In the genomic region with DNA sequence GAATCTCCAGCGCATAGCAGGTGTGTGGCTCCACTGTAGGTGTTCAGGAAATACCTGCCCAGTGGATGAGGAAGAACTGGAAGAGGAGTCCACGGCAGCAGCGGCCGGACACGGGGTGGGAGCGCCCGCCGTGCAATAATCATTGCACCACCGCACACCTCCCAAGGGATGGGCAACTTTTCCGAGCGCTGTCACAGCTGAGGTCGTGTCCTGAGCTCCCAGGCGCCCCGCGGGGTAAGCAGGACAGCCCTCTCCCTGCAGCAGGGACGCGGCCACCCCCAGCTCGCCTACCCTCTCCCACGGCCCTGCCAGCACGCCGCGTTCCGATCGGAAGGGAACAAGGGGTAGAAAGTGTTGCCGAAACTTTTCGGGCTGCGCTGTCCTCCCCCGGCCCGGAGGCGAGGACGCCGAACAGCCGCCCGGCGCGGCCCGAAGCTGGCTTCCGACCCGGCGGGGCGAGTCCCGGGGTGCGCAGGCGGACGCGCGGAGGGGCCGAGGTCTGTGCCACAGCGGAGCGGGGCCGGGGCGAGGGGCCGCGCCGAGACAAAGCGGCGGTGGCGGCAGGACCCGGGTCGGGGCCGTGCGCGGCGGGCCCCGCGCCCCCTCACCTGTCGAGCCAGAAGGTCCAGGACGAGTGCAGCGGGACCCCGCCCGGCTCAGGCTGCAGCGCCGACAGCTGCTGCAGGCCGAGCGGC, we compare ENCODE assay signal across 9 cellular contexts. TPM values are rescaled to one million over a fixed set of nuclear protein-coding genes. Genes with fewer than 3 reads are reported as not detected.
DNase-seq lines count a peak whose midpoint lies in the region; ATAC-seq, FAIRE-seq and TF ChIP-seq lines count a peak whose summit lies in the region.
"Had no signal": no experiment of that assay in that cellular context is flagged by ENCODE, and none has a peak within 500 bp of the region (broad histone marks: within the 10 kb centered on the region; RNA-seq: fewer than 3 reads in every experiment).

No MANE protein-coding gene starts in this region.

- SMC1A ChIA-PET in GM12878 (lab: Charles Lee; ENCODE audit: uncharacterized antibody, unreplicated experiment) = interaction anchor here (1.1 kb wide), 1 partner anchor 936 kb away, joined by 4 read pairs; no protein-coding TSS in a partner anchor

- peaks cover 12% of the 10 kb centered on the region for H3K4me1 Mint-ChIP-seq in HFFc6 (ENCODE audit: low read depth)

- peak; percentile 68 for ATAC-seq in GM12878
- no peak for ATAC-seq in HG03457 (IDR thresholded peaks at IDR 0.05; ENCODE audit: unreplicated experiment)

- no peak overlapping the region for H3K27ac ChIP-seq in GM12878 (ENCODE audit: control insufficient read depth, insufficient read depth)
- no peak overlapping the region for H3K27ac ChIP-seq in iPS-20b (ENCODE audit: low read length)
- H3K27ac ChIP-seq in smooth muscle cell (ENCODE audit: low read depth) = no peak overlapping the region

- no peaks in the 10 kb centered on the region for H3K9me3 Mint-ChIP-seq in HFFc6

- peaks cover 37% of the 10 kb centered on the region for H3K27me3 Mint-ChIP-seq in HFFc6 (ENCODE audit: insufficient read depth)

- WGBS in GM12878 (ENCODE audit: insufficient coverage, insufficient replicate concordance, low lambda C conversion rate, missing lambda C conversion rate) = 2% methylated on average over 49 of the region's 75 CpGs
- WGBS in smooth muscle cell (ENCODE audit: low lambda C conversion rate) = 1% methylated on average over 58 of the region's 75 CpGs

- peak overlapping the region; percentile 58 for H3K4me3 Mint-ChIP-seq in HFFc6

- TF ChIP-seq RAD21 in GM12878 (IDR thresholded peaks at IDR 0.05; ENCODE audit: insufficient read depth, low read depth, low read length) = no peak

- no peaks in the 10 kb centered on the region for H4K20me1 ChIP-seq in GM12878 (ENCODE audit: control insufficient read depth, insufficient read depth)
- no peaks in the 10 kb centered on the region for H4K20me1 ChIP-seq in smooth muscle cell (ENCODE audit: low read depth)

- H3K4me1 ChIP-seq in GM12878 (ENCODE audit: control insufficient read depth, insufficient read depth, low read length) = peaks cover 10% of the 10 kb centered on the region
- peaks cover 8% of the 10 kb centered on the region; the same call in 1 of the 2 replicates for H3K4me1 ChIP-seq in iPS-20b (ENCODE audit: insufficient read depth, low read length)
- H3K4me1 ChIP-seq in smooth muscle cell (ENCODE audit: low read depth) = peaks cover 5% of the 10 kb centered on the region

- H3K27ac Mint-ChIP-seq in HFFc6 = no peak overlapping the region

- H3K4me2 ChIP-seq in GM12878 (ENCODE audit: control insufficient read depth, insufficient read depth) = peak overlapping the region; percentile 94
- peak overlapping the region; percentile 90 for H3K4me2 ChIP-seq in smooth muscle cell

- in situ Hi-C loops in GM12878 (cut with MboI) = no loop called here

- H3K27me3 ChIP-seq in GM12878 (replicated peaks in 1 of 2; ENCODE audit: control insufficient read depth in 2 of 2, insufficient read depth in 2 of 2, low read length in 1 of 2) = peaks cover 9 to 12% of the 10 kb centered on the region in 2 experiments
- peaks cover 40% of the 10 kb centered on the region for H3K27me3 ChIP-seq in iPS-20b (ENCODE audit: insufficient read depth, low read length)
- peaks cover 51% of the 10 kb centered on the region for H3K27me3 ChIP-seq in smooth muscle cell (ENCODE audit: low read depth)

- CTCF ChIA-PET in GM12878 (lab: Yijun Ruan, JAX) = interaction anchor here (0.9 to 1.8 kb wide), 3 partner anchors 10 to 14 kb away, joined by 3 to 6 read pairs (median 3); no protein-coding TSS in a partner anchor

- H3F3A ChIP-seq in smooth muscle cell (ENCODE audit: low read depth) = no peaks in the 10 kb centered on the region

- intact Hi-C loops in GM12878 (cut with micrococcal nuclease; ENCODE audit: unreplicated experiment) = loop anchor here (5.0 kb wide), 1 partner anchor 1098 kb away; no protein-coding TSS in a partner anchor

- no peaks in the 10 kb centered on the region for H3K36me3 Mint-ChIP-seq in HFFc6 (ENCODE audit: low read depth)

- H2AFZ ChIP-seq in GM12878 (ENCODE audit: control insufficient read depth, low read depth, low read length) (peak overlapping the region; percentile 58), smooth muscle cell (ENCODE audit: low read depth) (peak overlapping the region; percentile 86)

- RAD21 ChIA-PET in GM12878 (lab: Charles Lee; ENCODE audit: unreplicated experiment) = no interaction called here

- POLR2A ChIA-PET in GM12878 (lab: Charles Lee) = no interaction called here

- TF ChIP-seq CTCF in GM10266 (IDR thresholded peaks at IDR 0.05; ENCODE audit: control insufficient read depth, insufficient read depth, low read depth, missing control alignments) (no peak), HFFc6 (IDR thresholded peaks at IDR 0.05) (no peak), GM12878 (IDR thresholded peaks at IDR 0.05 in 2 of 3, conservative IDR thresholded peaks at IDR 0.05 in 1 of 3; ENCODE audit: control insufficient read depth in 2 of 3, extremely low read depth in 1 of 3, insufficient read depth in 1 of 3, low read depth in 3 of 3, low read length in 3 of 3) (no peak), smooth muscle cell (IDR thresholded peaks at IDR 0.05; ENCODE audit: borderline replicate concordance, insufficient read depth, poor library complexity, severe bottlenecking) (no peak)

- no TSS peak for BruUV-seq in GM12878 (replicated peaks; lab: Mats Ljungman, UMichigan)

- no peak for FAIRE-seq in GM12878 (lab: Jason Lieb, UNC)
- FAIRE-seq: TTC549 had no signal

- H3K4me3 ChIP-seq in GM12878 (peak overlapping the region; percentile 60; the same call in 1 of the 2 replicates), iPS-20b (ENCODE audit: low read length) (peak overlapping the region; percentile 77), smooth muscle cell (peak overlapping the region; percentile 69)

- no peaks in the 10 kb centered on the region for H3K79me2 ChIP-seq in GM12878 (ENCODE audit: control insufficient read depth, insufficient read depth, low read length)
- H3K79me2 ChIP-seq in smooth muscle cell (ENCODE audit: low read depth) = no peaks in the 10 kb centered on the region

- H3K9me3 ChIP-seq in GM12878 (replicated peaks; ENCODE audit: control insufficient read depth, insufficient read depth, low read length) (no peaks in the 10 kb centered on the region; the same call in 2 of the 3 replicates), iPS-20b (ENCODE audit: insufficient read depth, low read depth, low read length) (no peaks in the 10 kb centered on the region), smooth muscle cell (replicated peaks; ENCODE audit: low read depth) (no peaks in the 10 kb centered on the region)

- TF ChIP-seq POLR2A in GM12878 (IDR thresholded peaks at IDR 0.05; ENCODE audit: low read depth, low read length) = no peak

- peak; percentile 55 for DNase-seq in GM10266 (ENCODE audit: extremely low spot score)
- no peak for DNase-seq in HFFc6
- peak; percentile 43 for DNase-seq in RPMI8226
- DNase-seq in GM12878 (ENCODE audit: low read depth, low spot score) = no peak
- no peak for DNase-seq in smooth muscle cell (lab: John Stamatoyannopoulos, UW; ENCODE audit: unreplicated experiment)
- no peak for DNase-seq in NCI-H2081 treated with DMSO at 0.1 percent for 48 hours (lab: John Stamatoyannopoulos, UW)

- H3K9ac ChIP-seq in GM12878 (ENCODE audit: control insufficient read depth, insufficient read depth, low read length) = peak overlapping the region; percentile 13; the same call in 1 of the 2 replicates
- H3K9ac ChIP-seq in iPS-20b (ENCODE audit: low read depth, low read length) = peak overlapping the region; percentile 60; the same call in 1 of the 2 replicates
- no peak overlapping the region for H3K9ac ChIP-seq in smooth muscle cell (ENCODE audit: low read depth)

- H3K36me3 ChIP-seq in GM12878 (ENCODE audit: control insufficient read depth in 2 of 2, insufficient read depth in 2 of 2, low read length in 1 of 2) (no peaks in the 10 kb centered on the region), iPS-20b (ENCODE audit: insufficient read depth, low read depth, low read length) (no peaks in the 10 kb centered on the region), smooth muscle cell (ENCODE audit: low read depth) (no peaks in the 10 kb centered on the region)

- no peak for TF ChIP-seq EP300 in GM12878 (IDR thresholded peaks at IDR 0.05; ENCODE audit: borderline replicate concordance in 1 of 2, control insufficient read depth in 1 of 2, low read depth in 2 of 2, low read length in 2 of 2)

RNA-seq across cellular contexts. Expression of a gene that starts 0.5 kb away (rescaled TPM):
- total RNA-seq in HFFc6 (2021; fragmentation: NEBNext Ultra II Directional; extraction: Animal tissue kit (Norgen Biotek cat#: 25700)) = 1 to 10 TPM in 2 of 6 experiments, under 1 TPM in 4; 0.65 to 1.1 (median 0.94) TPM
- not detected in 2 replicates for total RNA-seq in GM12878 (2013; cell fraction: nucleolus; rRNA removed)
- total RNA-seq in GM12878 (2014; rRNA removed) (under 0.01 and 0.06 TPM in 2 replicates), GM12878 (2014; rRNA removed; fragmentation: Illumina TruSeq; extraction: Trizol) (0.09 and 0.18 TPM in 2 replicates), GM12878 (2021) (0.24 and 0.38 TPM in 2 replicates), smooth muscle cell (2.2 and 3.5 TPM in 2 replicates)
- 0.31 TPM for polyA plus RNA-seq in GM12878 (2011; ENCODE audit: low read depth)
- polyA plus RNA-seq in GM12878 (2011; rRNA removed) (0.30 and 0.37 TPM in 2 replicates), GM12878 (2014; fragmentation: Illumina TruSeq; extraction: Trizol) (0.06 and 0.24 TPM in 2 replicates), GM12878 (2014; fragmentation: Nextera tagmentation; extraction: Ambion mirVana) (under 1 TPM; 0.05 to 0.18 TPM), GM12878 (2014; rRNA removed) (0.13 and 0.22 TPM in 2 replicates), GM12878 (2016; fragmentation: Nextera tagmentation; extraction: Ambion mirVana) (under 1 TPM in 1 of 2 experiments, not detected in 1; 0.16 TPM), smooth muscle cell (2.3 and 2.8 TPM in 2 replicates)
- 0.10 and 0.12 TPM in 2 replicates for polyA plus RNA-seq in GM12878 (2011; cell fraction: cytosol; rRNA removed)
- polyA plus RNA-seq in GM12878 (2011; cell fraction: nucleus; rRNA removed) = 0.03 and 0.06 TPM in 2 replicates
- polyA plus RNA-seq in GM12878 (2012) = 0.41 and 0.44 TPM in 2 replicates
- 0.15 and 0.21 TPM in 2 replicates for polyA minus RNA-seq in GM12878 (2011; rRNA and poly(A)+ RNA removed)
- polyA minus RNA-seq in GM12878 (2011; cell fraction: cytosol; rRNA and poly(A)+ RNA removed) = not detected in 2 replicates
- 0.10 TPM in 1 of 2 replicates, not detected in the other for polyA minus RNA-seq in GM12878 (2011; cell fraction: nucleus; rRNA and poly(A)+ RNA removed)

RNA-seq across cellular contexts. Expression of a gene that starts 28.9 kb away (rescaled TPM):
- not detected for total RNA-seq in HFFc6 (2021; fragmentation: NEBNext Ultra II Directional; extraction: Animal tissue kit (Norgen Biotek cat#: 25700))
- total RNA-seq in GM12878 (2013; cell fraction: nucleolus; rRNA removed) = not detected in 2 replicates
- total RNA-seq in GM12878 (2014; rRNA removed) (not detected in 2 replicates), GM12878 (2014; rRNA removed; fragmentation: Illumina TruSeq; extraction: Trizol) (not detected in 2 replicates), GM12878 (2021) (not detected in 2 replicates), smooth muscle cell (0.40 and 1.2 TPM in 2 replicates)
- polyA plus RNA-seq in GM12878 (2011; ENCODE audit: low read depth) = not detected
- polyA plus RNA-seq in GM12878 (2011; rRNA removed) (not detected in 2 replicates), GM12878 (2014; fragmentation: Illumina TruSeq; extraction: Trizol) (not detected in 2 replicates), GM12878 (2014; fragmentation: Nextera tagmentation; extraction: Ambion mirVana) (not detected), GM12878 (2014; rRNA removed) (not detected in 2 replicates), GM12878 (2016; fragmentation: Nextera tagmentation; extraction: Ambion mirVana) (not detected), smooth muscle cell (0.50 and 0.83 TPM in 2 replicates)
- polyA plus RNA-seq in GM12878 (2011; cell fraction: cytosol; rRNA removed) = not detected in 2 replicates
- polyA plus RNA-seq in GM12878 (2011; cell fraction: nucleus; rRNA removed) = not detected in 2 replicates
- not detected in 2 replicates for polyA plus RNA-seq in GM12878 (2012)
- polyA minus RNA-seq in GM12878 (2011; rRNA and poly(A)+ RNA removed) = not detected in 2 replicates
- polyA minus RNA-seq in GM12878 (2011; cell fraction: cytosol; rRNA and poly(A)+ RNA removed) = not detected in 2 replicates
- not detected in 2 replicates for polyA minus RNA-seq in GM12878 (2011; cell fraction: nucleus; rRNA and poly(A)+ RNA removed)

Comparison
In these comparisons a context has a peak if more than half of its experiments do, and no peak if none do; other contexts are left out.
1. DNase-seq: peak in GM10266 (single experiment) and RPMI8226 (single experiment); none in HFFc6 (single experiment), GM12878 (single experiment), smooth muscle cell (single experiment) and NCI-H2081 treated with DMSO at 0.1 percent for 48 hours (single experiment).
2. Peak in every context shown above with its lines, with median percentiles within 50 percentile points of each other: H3K4me3 ChIP-seq.